ENCODE assay signal across 23 cellular contexts in the genomic region with DNA sequence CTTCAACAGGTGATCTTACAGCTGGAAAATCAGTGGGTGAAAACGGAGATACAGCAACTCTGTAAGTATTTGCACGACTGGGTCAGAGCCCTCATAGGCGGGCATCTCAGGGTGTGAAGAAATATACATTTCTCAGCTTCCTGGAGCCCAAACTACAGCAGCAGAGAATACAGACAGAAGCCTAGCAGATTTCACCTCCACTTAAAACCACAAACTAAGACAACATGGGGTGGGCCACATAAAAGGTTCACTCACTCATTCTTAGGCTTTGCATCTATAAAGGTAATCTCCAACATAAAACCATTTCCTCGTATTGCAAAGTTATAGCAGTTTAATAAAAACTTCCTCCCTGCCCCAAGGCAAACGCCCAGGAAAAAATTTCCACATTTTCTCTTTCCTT.
A peak's percentile ranks its signal among the peaks of the same experiment; 100 is the strongest.
DNase-seq lines count a peak whose midpoint lies in the region; ATAC-seq and TF ChIP-seq lines count a peak whose summit lies in the region.
"Had no signal": no experiment of that assay in that cellular context is flagged by ENCODE, and none has a peak within 500 bp of the region (broad histone marks: within the 10 kb centered on the region; RNA-seq: fewer than 3 reads in every experiment).

No MANE protein-coding gene starts in this region.

- peak; percentile 81 for ATAC-seq in T-helper 17 cell
- peak; percentile 34 for ATAC-seq in mucosa of descending colon
- ATAC-seq in GM21423 (IDR thresholded peaks at IDR 0.05; ENCODE audit: unreplicated experiment), result no peak
- no peak for ATAC-seq in left lung

- no peak overlapping the region for H3K27ac ChIP-seq in CD4-positive, alpha-beta memory T cell (ENCODE audit: low read depth, low read length)
- no peak overlapping the region for H3K27ac ChIP-seq in left lung
- H3K27ac ChIP-seq: 22Rv1; BLaER1 treated with 17β-estradiol and CSF1 and Interleukin-3, amounts not matched to agents 10 nM and 100 nM; KMS-11; RWPE1; SK-N-MC had no signal

- H3K27ac Mint-ChIP-seq in activated CD4-positive, alpha-beta T cell treated with anti-CD3 and anti-CD28 coated beads, Interleukin-2, amount 10 ng/mL, durations not matched to agents 7 days and 5 days, result peak overlapping the region; percentile 41
- peak overlapping the region in 5 of 7 donors; percentile 15 to 81 (median 49) for H3K27ac Mint-ChIP-seq in CD4-positive, alpha-beta memory T cell
- H3K27ac Mint-ChIP-seq in T-helper 17 cell (peak overlapping the region; percentile 79), mesothelial cell of epicardium (no peak overlapping the region)

- TF ChIP-seq CTCF in mucosa of descending colon (IDR thresholded peaks at IDR 0.05) (no peak), mesothelial cell of epicardium (IDR thresholded peaks at IDR 0.05; ENCODE audit: unreplicated experiment) (no peak), left lung (IDR thresholded peaks at IDR 0.05) (no peak)

- no peaks in the 10 kb centered on the region for H3K36me3 Mint-ChIP-seq in activated CD4-positive, alpha-beta T cell treated with anti-CD3 and anti-CD28 coated beads, Interleukin-2, amount 10 ng/mL, durations not matched to agents 7 days and 5 days (ENCODE audit: low read depth)
- peaks cover 0 to 3% of the 10 kb centered on the region in 2 donors for H3K36me3 Mint-ChIP-seq in CD4-positive, alpha-beta memory T cell
- peaks cover 5% of the 10 kb centered on the region for H3K36me3 Mint-ChIP-seq in T-helper 17 cell (ENCODE audit: low read depth)
- peaks cover 4% of the 10 kb centered on the region for H3K36me3 Mint-ChIP-seq in mesothelial cell of epicardium

- intact Hi-C loops in CD4-positive, alpha-beta memory T cell (cut with micrococcal nuclease), result no loop called here
- intact Hi-C loops in mucosa of descending colon (cut with DNase I, micrococcal nuclease) (no loop called here), left lung (cut with DNase I) (no loop called here)

- H3K9me3 Mint-ChIP-seq in activated CD4-positive, alpha-beta T cell treated with anti-CD3 and anti-CD28 coated beads, Interleukin-2, amount 10 ng/mL, durations not matched to agents 7 days and 5 days, result peaks cover 4% of the 10 kb centered on the region
- H3K9me3 Mint-ChIP-seq in CD4-positive, alpha-beta memory T cell, result peaks cover 0 to 5% (median 0%) of the 10 kb centered on the region in 8 donors
- H3K9me3 Mint-ChIP-seq in mesothelial cell of epicardium, result peaks cover 7% of the 10 kb centered on the region

- H3K36me3 ChIP-seq in CD4-positive, alpha-beta memory T cell (ENCODE audit: insufficient read depth, low read length), result no peaks in the 10 kb centered on the region
- H3K36me3 ChIP-seq in mucosa of descending colon (ENCODE audit: low read depth) (no peaks in the 10 kb centered on the region), left lung (no peaks in the 10 kb centered on the region)
- H3K36me3 ChIP-seq: BLaER1 treated with 17β-estradiol and CSF1 and Interleukin-3, amounts not matched to agents 10 nM and 100 nM had no signal

- H3K4me1 ChIP-seq in CD4-positive, alpha-beta memory T cell (ENCODE audit: insufficient read depth, low read length), result peaks cover 35% of the 10 kb centered on the region
- H3K4me1 ChIP-seq in mucosa of descending colon (ENCODE audit: low read depth), result no peaks in the 10 kb centered on the region
- H3K4me1 ChIP-seq in left lung, result peaks cover 0 to 4% of the 10 kb centered on the region in 2 donors

- H3K4me1 Mint-ChIP-seq in activated CD4-positive, alpha-beta T cell treated with anti-CD3 and anti-CD28 coated beads, Interleukin-2, amount 10 ng/mL, durations not matched to agents 7 days and 5 days, result peaks cover 37% of the 10 kb centered on the region
- H3K4me1 Mint-ChIP-seq in CD4-positive, alpha-beta memory T cell, result peaks cover 30 to 45% (median 36%) of the 10 kb centered on the region in 4 donors
- H3K4me1 Mint-ChIP-seq in T-helper 17 cell (peaks cover 26% of the 10 kb centered on the region), mesothelial cell of epicardium (peaks cover 14% of the 10 kb centered on the region)

- H3K9me3 ChIP-seq in CD4-positive, alpha-beta memory T cell (ENCODE audit: control insufficient read depth in 1 of 2, low read length in 2 of 2), result no peaks in the 10 kb centered on the region
- no peaks in the 10 kb centered on the region for H3K9me3 ChIP-seq in T-helper 17 cell (ENCODE audit: control insufficient read depth, low read length, poor library complexity, severe bottlenecking)
- H3K9me3 ChIP-seq in mucosa of descending colon, result no peaks in the 10 kb centered on the region
- H3K9me3 ChIP-seq in left lung, result no peaks in the 10 kb centered on the region

- no peak overlapping the region for H3K4me3 ChIP-seq in CD4-positive, alpha-beta memory T cell (ENCODE audit: low read length in 2 of 2)
- no peak overlapping the region for H3K4me3 ChIP-seq in mucosa of descending colon
- no peak overlapping the region for H3K4me3 ChIP-seq in left lung
- H3K4me3 ChIP-seq: BLaER1 treated with 17β-estradiol and CSF1 and Interleukin-3, amounts not matched to agents 10 nM and 100 nM; SK-N-MC had no signal

- POLR2A ChIA-PET in activated CD4-positive, alpha-beta T cell treated with anti-CD3 and anti-CD28 coated beads, Interleukin-2, amount 10 ng/mL, durations not matched to agents 7 days and 5 days (lab: Charles Lee), result no interaction called here
- POLR2A ChIA-PET in CD4-positive, alpha-beta memory T cell (lab: Charles Lee; ENCODE audit: partially characterized antibody), result interaction anchor here (0.7 to 1.4 kb wide), 2 partner anchors 16 to 217 kb away, joined by 3 to 5 read pairs; no protein-coding TSS in a partner anchor

- CTCF ChIA-PET in activated CD4-positive, alpha-beta T cell treated with anti-CD3 and anti-CD28 coated beads, Interleukin-2, amount 10 ng/mL, durations not matched to agents 7 days and 5 days (lab: Charles Lee), result no interaction called here
- CTCF ChIA-PET in CD4-positive, alpha-beta memory T cell (lab: Charles Lee; ENCODE audit: partially characterized antibody), result no interaction called here

- peaks cover 8% of the 10 kb centered on the region for H3K27me3 Mint-ChIP-seq in activated CD4-positive, alpha-beta T cell treated with anti-CD3 and anti-CD28 coated beads, Interleukin-2, amount 10 ng/mL, durations not matched to agents 7 days and 5 days
- H3K27me3 Mint-ChIP-seq in CD4-positive, alpha-beta memory T cell, result no peaks in the 10 kb centered on the region
- peaks cover 5% of the 10 kb centered on the region for H3K27me3 Mint-ChIP-seq in T-helper 17 cell
- peaks cover 16% of the 10 kb centered on the region for H3K27me3 Mint-ChIP-seq in mesothelial cell of epicardium (ENCODE audit: low read depth)

- peak; percentile 47 for DNase-seq in activated CD4-positive, alpha-beta T cell treated with anti-CD3 and anti-CD28 coated beads, Interleukin-2, amount 10 ng/mL, durations not matched to agents 7 days and 5 days
- no peak for DNase-seq in activated CD4-positive, alpha-beta T cell treated with anti-CD3 and anti-CD28 coated beads for 48 hours
- peak in 4 of 5 donors; percentile 22 to 45 (median 38) for DNase-seq in CD4-positive, alpha-beta memory T cell
- DNase-seq in T-helper 17 cell (no peak), mucosa of descending colon (no peak), mesothelial cell of epicardium (ENCODE audit: low spot score in 2 of 2, unreplicated experiment in 2 of 2) (no peak), left lung (no peak)
- DNase-seq: DMS79 treated with DMSO at 0.1 percent for 48 hours; GOT3; HCEC 1CT; NCI-H1105; NCI-H2029 treated with DMSO at 0.1 percent for 48 hours; NCI-H226; NCI-H524; NCI-H774; NK-92 treated with Interleukin-12 subunit alpha and Interleukin-12 subunit beta, amount 100 ng/mL, for 24 hours; SHP77 treated with DMSO at 0.1 percent for 48 hours had no signal

- H3K27me3 ChIP-seq in CD4-positive, alpha-beta memory T cell (ENCODE audit: insufficient read depth, low read length), result no peaks in the 10 kb centered on the region
- H3K27me3 ChIP-seq in left lung, result peaks cover 0 to 4% of the 10 kb centered on the region in 2 donors
- H3K27me3 ChIP-seq: BLaER1 treated with 17β-estradiol and CSF1 and Interleukin-3, amounts not matched to agents 10 nM and 100 nM had no signal

- no peak overlapping the region for H3K4me3 Mint-ChIP-seq in activated CD4-positive, alpha-beta T cell treated with anti-CD3 and anti-CD28 coated beads, Interleukin-2, amount 10 ng/mL, durations not matched to agents 7 days and 5 days
- H3K4me3 Mint-ChIP-seq in CD4-positive, alpha-beta memory T cell, result peak overlapping the region in 7 of 8 donors; percentile 17 to 74 (median 41)
- H3K4me3 Mint-ChIP-seq in T-helper 17 cell (peak overlapping the region; percentile 42), mesothelial cell of epicardium (no peak overlapping the region)

Comparison
In these comparisons a context has a peak if more than half of its experiments do, and no peak if none do; other contexts are left out.
1. DNase-seq: peak in activated CD4-positive, alpha-beta T cell treated with anti-CD3 and anti-CD28 coated beads, Interleukin-2, amount 10 ng/mL, durations not matched to agents 7 days and 5 days (single experiment) and CD4-positive, alpha-beta memory T cell (4 of 5); none in activated CD4-positive, alpha-beta T cell treated with anti-CD3 and anti-CD28 coated beads for 48 hours (single experiment), T-helper 17 cell (0 of 3), mucosa of descending colon (0 of 3), mesothelial cell of epicardium (0 of 2) and left lung (0 of 2).
2. H3K4me3 Mint-ChIP-seq: peak in CD4-positive, alpha-beta memory T cell (7 of 8) and T-helper 17 cell (single experiment); none in activated CD4-positive, alpha-beta T cell treated with anti-CD3 and anti-CD28 coated beads, Interleukin-2, amount 10 ng/mL, durations not matched to agents 7 days and 5 days (single experiment) and mesothelial cell of epicardium (single experiment).
3. ATAC-seq: peak in T-helper 17 cell (single experiment) and mucosa of descending colon (single experiment); none in GM21423 (single experiment) and left lung (single experiment).